Comparison of ENCODE assay signal across 8 cellular contexts in genomic region chr15:90266485-90266884, GRCh38. TPM values are rescaled to one million over a fixed set of nuclear protein-coding genes. Genes with fewer than 3 reads are reported as not detected.
DNase-seq lines count a peak whose midpoint lies in the region; ATAC-seq, FAIRE-seq and TF ChIP-seq lines count a peak whose summit lies in the region.

No MANE protein-coding gene starts in this region.

- peak overlapping the region; percentile 97 for H3K56ac ChIP-seq in mesendoderm (ENCODE audit: low read length)

- no peak overlapping the region for H3K18ac ChIP-seq in mesendoderm (ENCODE audit: low read length)

- no peak overlapping the region for H4K8ac ChIP-seq in mesendoderm (ENCODE audit: low read depth, low read length)

- H3K27me3 ChIP-seq in DND-41 (ENCODE audit: insufficient read depth, low read length, poor library complexity) (no peaks in the 10 kb centered on the region), bronchial epithelial cell (ENCODE audit: control insufficient read depth, insufficient read depth, low read length) (no peaks in the 10 kb centered on the region), mesendoderm (ENCODE audit: insufficient read depth, low read length, poor library complexity) (no peaks in the 10 kb centered on the region), upper lobe of left lung (no peaks in the 10 kb centered on the region)

- H3K9me3 ChIP-seq in DND-41 (ENCODE audit: insufficient read depth, low read length, severe bottlenecking) (no peaks in the 10 kb centered on the region), OCI-LY7 (ENCODE audit: low read length) (no peaks in the 10 kb centered on the region), upper lobe of left lung (no peaks in the 10 kb centered on the region)

- H3K23ac ChIP-seq in mesendoderm (ENCODE audit: low read length), result no peak overlapping the region

- intact Hi-C loops in OCI-LY7 (cut with micrococcal nuclease; ENCODE audit: unreplicated experiment), result loop anchor here (5.0 kb wide), 1 partner anchor 666 kb away; the partner anchor contains the start of gene HDDC3

- CTCF ChIA-PET in OCI-LY7 (lab: Charles Lee; ENCODE audit: unreplicated experiment), result interaction anchor here (0.7 kb wide), 1 partner anchor 194 kb away, joined by 3 read pairs; no protein-coding TSS in a partner anchor

- no peak overlapping the region for H2BK5ac ChIP-seq in mesendoderm (ENCODE audit: low read length)

- WGBS in mesendoderm (ENCODE audit: extremely low coverage, insufficient coverage, low lambda C conversion rate), result no CpG with 5 or more reads among the region's 15 CpGs
- WGBS in upper lobe of left lung, 2 donors, result 10 to 13% methylated on average over 15 of the region's 15 CpGs

- POLR2A ChIA-PET in OCI-LY7 (lab: Charles Lee), result interaction anchor here (0.7 to 1.1 kb wide), 2 partner anchors 75 to 78 kb away, joined by 3 to 4 read pairs; no protein-coding TSS in a partner anchor

- DNase-seq in DND-41 (no peak), OCI-LY7 (ENCODE audit: low spot score) (peak; percentile 20), bronchial epithelial cell (ENCODE audit: low read depth) (no peak), mesendoderm (no peak), upper lobe of left lung (peak in 1 of 2 donors; percentile 28), GM12891 (ENCODE audit: insufficient read length, low spot score) (no peak), NCI-H1092 treated with DMSO at 0.1 percent for 48 hours (lab: John Stamatoyannopoulos, UW) (no peak), NCI-H1105 treated with DMSO at 0.1 percent for 48 hours (lab: John Stamatoyannopoulos, UW) (no peak)

- no peak for TF ChIP-seq EP300 in upper lobe of left lung (IDR thresholded peaks at IDR 0.05)

- H3K36me3 ChIP-seq in DND-41 (ENCODE audit: insufficient read depth, low read length), result peaks cover 31% of the 10 kb centered on the region
- H3K36me3 ChIP-seq in OCI-LY7 (ENCODE audit: insufficient read depth, low read length), result peaks cover 42% of the 10 kb centered on the region
- peaks cover 4% of the 10 kb centered on the region for H3K36me3 ChIP-seq in bronchial epithelial cell (ENCODE audit: control insufficient read depth, insufficient read depth, low read length)
- peaks cover 8% of the 10 kb centered on the region for H3K36me3 ChIP-seq in mesendoderm (ENCODE audit: control insufficient read depth, insufficient read depth, low read length)
- peaks cover 0 to 22% (median 14%) of the 10 kb centered on the region in 4 donors for H3K36me3 ChIP-seq in upper lobe of left lung

- H4K5ac ChIP-seq in mesendoderm (ENCODE audit: low read length), result no peak overlapping the region

- no peak overlapping the region for H2AK5ac ChIP-seq in mesendoderm (ENCODE audit: low read length)

- TF ChIP-seq CTCF in DND-41 (IDR thresholded peaks at IDR 0.05; ENCODE audit: borderline replicate concordance, extremely low read depth, low read length, poor library complexity, severe bottlenecking) (no peak), OCI-LY7 (conservative IDR thresholded peaks at IDR 0.05; ENCODE audit: low read length) (no peak), bronchial epithelial cell (IDR thresholded peaks at IDR 0.05; ENCODE audit: insufficient read depth, low read length, severe bottlenecking) (no peak), upper lobe of left lung (IDR thresholded peaks at IDR 0.05) (no peak)

- H3K9ac ChIP-seq in DND-41 (ENCODE audit: low read depth, low read length), result peak overlapping the region; percentile 79
- peak overlapping the region; percentile 95 for H3K9ac ChIP-seq in mesendoderm (ENCODE audit: low read length)

- H3K4ac ChIP-seq in mesendoderm (ENCODE audit: low read depth, low read length), result no peak overlapping the region

- H2BK15ac ChIP-seq in mesendoderm (replicated peaks; ENCODE audit: low read depth), result no peak overlapping the region

- no peak for ATAC-seq in DND-41 (ENCODE audit: insufficient read depth, low read depth)
- no peak for ATAC-seq in upper lobe of left lung (ENCODE audit: low FRiP score in 2 of 2)

- no peaks in the 10 kb centered on the region for H3K9me2 ChIP-seq in OCI-LY7 (ENCODE audit: insufficient read depth, low read length)

- H3K4me2 ChIP-seq in DND-41 (ENCODE audit: insufficient read depth, low read length) (peak overlapping the region; percentile 81), OCI-LY7 (ENCODE audit: low read length) (peak overlapping the region; percentile 87), mesendoderm (ENCODE audit: low read length) (peak overlapping the region; percentile 80)

- H3K79me1 ChIP-seq in mesendoderm (ENCODE audit: low read length), result peaks cover 20% of the 10 kb centered on the region

- H2AFZ ChIP-seq in DND-41 (ENCODE audit: low read depth, low read length), result peak overlapping the region; percentile 74
- H2AFZ ChIP-seq in OCI-LY7 (ENCODE audit: low read length), result peak overlapping the region; percentile 78; the same call in 1 of the 2 replicates

- H3K4me1 ChIP-seq in DND-41 (ENCODE audit: insufficient read depth, low read length), result peaks cover 37% of the 10 kb centered on the region
- peaks cover 43% of the 10 kb centered on the region for H3K4me1 ChIP-seq in OCI-LY7 (ENCODE audit: insufficient read depth, low read length, poor library complexity, severe bottlenecking)
- H3K4me1 ChIP-seq in mesendoderm (ENCODE audit: control insufficient read depth, low read depth, low read length), result peaks cover 11% of the 10 kb centered on the region
- H3K4me1 ChIP-seq in upper lobe of left lung, result peaks cover 29 to 62% (median 45%) of the 10 kb centered on the region in 4 donors

- no peak overlapping the region for H2BK120ac ChIP-seq in mesendoderm (ENCODE audit: low read depth, low read length)

- no peak for TF ChIP-seq POLR2A in upper lobe of left lung (IDR thresholded peaks at IDR 0.05)
- no peak for TF ChIP-seq POLR2A in GM12891 (IDR thresholded peaks at IDR 0.05; ENCODE audit: low read depth, low read length)

- H4K20me1 ChIP-seq in DND-41 (ENCODE audit: insufficient read depth, low read length) (peaks cover 29% of the 10 kb centered on the region), OCI-LY7 (ENCODE audit: insufficient read depth, low read length) (peaks cover 14% of the 10 kb centered on the region)

- H3K4me3 ChIP-seq in DND-41 (ENCODE audit: low read depth in 1 of 2, low read length in 2 of 2), result peak overlapping the region; percentile 53 to 78
- H3K4me3 ChIP-seq in OCI-LY7 (ENCODE audit: low read depth, low read length, poor library complexity, severe bottlenecking), result peak overlapping the region; percentile 74
- peak overlapping the region; percentile 51 for H3K4me3 ChIP-seq in bronchial epithelial cell (ENCODE audit: low read depth, low read length)
- H3K4me3 ChIP-seq in mesendoderm (ENCODE audit: low read length), result peak overlapping the region; percentile 94
- H3K4me3 ChIP-seq in upper lobe of left lung, result peak overlapping the region; percentile 72 to 80 (median 78)

- H3K27ac ChIP-seq in DND-41 (ENCODE audit: low read length) (peak overlapping the region; percentile 95), OCI-LY7 (ENCODE audit: low read depth, low read length, poor library complexity, severe bottlenecking) (peak overlapping the region; percentile 81), mesendoderm (ENCODE audit: low read depth, low read length) (no peak overlapping the region), upper lobe of left lung (peak overlapping the region; percentile 94 to 98 (median 96))

- TSS peak; percentile 74 for BruUV-seq in OCI-LY7 (replicated peaks; lab: Mats Ljungman, UMichigan)

- FAIRE-seq in bronchial epithelial cell (lab: Jason Lieb, UNC), result no peak
- FAIRE-seq in GM12891 (lab: Jason Lieb, UNC), result no peak

- H3K79me2 ChIP-seq in DND-41 (ENCODE audit: insufficient read depth, low read length) (peaks cover 71% of the 10 kb centered on the region), OCI-LY7 (ENCODE audit: insufficient read depth, low read depth, low read length) (peaks cover 52% of the 10 kb centered on the region), mesendoderm (ENCODE audit: control insufficient read depth, insufficient read depth, low read length) (peaks cover 49% of the 10 kb centered on the region)

TF ChIP-seq in GM12891, 5 proteins besides CTCF, POLR2A, EP300 and RAD21:
- TF ChIP-seq TAF1 (IDR thresholded peaks at IDR 0.05; ENCODE audit: low read depth, low read length) (no peak), PAX5 (IDR thresholded peaks at IDR 0.05; ENCODE audit: insufficient read depth, low read length, severe bottlenecking) (no peak)

RNA-seq across cellular contexts. Expression of gene NGRN, which starts 1.0 kb away (rescaled TPM):
- total RNA-seq in OCI-LY7 (2014; rRNA removed; shearing (Covaris generic)), result 65.0 and 72.8 TPM in 2 replicates
- total RNA-seq in OCI-LY7 (2022) (40.0 and 44.4 TPM in 2 replicates), bronchial epithelial cell (99.1 and 114 TPM in 2 replicates), upper lobe of left lung (10 to 100 TPM; 35.6 to 74.2 (median 62.6) TPM)
- polyA plus RNA-seq in mesendoderm (2013, experiment 1 of 2), result 72.7 TPM
- polyA plus RNA-seq in mesendoderm (2013, experiment 2 of 2), result 73.4 TPM
- 16.2 TPM for polyA plus RNA-seq in GM12891 (2012; ENCODE audit: low read depth, missing spikeins)

RNA-seq across cellular contexts. Expression of gene TTLL13, which starts 17.1 kb away (rescaled TPM):
- total RNA-seq in OCI-LY7 (2014; rRNA removed; shearing (Covaris generic)), result 0.57 and 0.88 TPM in 2 replicates
- 0.77 and 1.3 TPM in 2 replicates for total RNA-seq in OCI-LY7 (2022)
- total RNA-seq in bronchial epithelial cell, result under 0.01 TPM in 2 replicates
- not detected for polyA plus RNA-seq in mesendoderm (2013, experiment 1 of 2)
- polyA plus RNA-seq in mesendoderm (2013, experiment 2 of 2), result 0.01 TPM
- under 1 TPM in 3 of 6 donors, not detected in 3; 0.39 to 0.89 (median 0.49) TPM for total RNA-seq in upper lobe of left lung
- 0.06 TPM for polyA plus RNA-seq in GM12891 (2012; ENCODE audit: low read depth, missing spikeins)

RNA-seq across cellular contexts. Expression of gene GDPGP1, which starts 32.5 kb away (rescaled TPM):
- total RNA-seq in OCI-LY7 (2014; rRNA removed; shearing (Covaris generic)), result 8.1 and 22.3 TPM in 2 replicates
- total RNA-seq in OCI-LY7 (2022) (12.1 and 12.9 TPM in 2 replicates), bronchial epithelial cell (2.0 and 2.9 TPM in 2 replicates), upper lobe of left lung (10 to 100 TPM in 3 of 6 donors, 1 to 10 TPM in 3; 7.2 to 27.2 (median 10.3) TPM)
- 1.1 TPM for polyA plus RNA-seq in mesendoderm (2013, experiment 1 of 2)
- polyA plus RNA-seq in mesendoderm (2013, experiment 2 of 2), result 1.1 TPM
- 2.0 TPM for polyA plus RNA-seq in GM12891 (2012; ENCODE audit: low read depth, missing spikeins)

RNA-seq across cellular contexts. Expression of gene CIB1, which starts 32.7 kb away (rescaled TPM):
- total RNA-seq in OCI-LY7 (2014; rRNA removed; shearing (Covaris generic)), result 52.8 and 53.2 TPM in 2 replicates
- total RNA-seq in OCI-LY7 (2022) (54.5 and 66.0 TPM in 2 replicates), bronchial epithelial cell (41.1 and 50.2 TPM in 2 replicates), upper lobe of left lung (10 to 100 TPM; 40.9 to 89.6 (median 75.5) TPM)
- polyA plus RNA-seq in mesendoderm (2013, experiment 1 of 2), result 24.0 TPM
- 23.4 TPM for polyA plus RNA-seq in mesendoderm (2013, experiment 2 of 2)
- 88.7 TPM for polyA plus RNA-seq in GM12891 (2012; ENCODE audit: low read depth, missing spikeins)
